Comparison of ENCODE assay signal across 1 cellular context in genomic region chr2:178480227-178481181, GRCh38.
TF ChIP-seq lines count a peak whose summit lies in the region.

TSS of gene PLEKHA3 (plus strand) at chr2:178480457. CDS start at chr2:178480870, 413 bp downstream.

TF ChIP-seq in SK-N-SH, 30 proteins besides CTCF, POLR2A, EP300 and RAD21 (continued from another document):
- no peak for TF ChIP-seq PBX3 (IDR thresholded peaks at IDR 0.05)
